In the genomic region with DNA sequence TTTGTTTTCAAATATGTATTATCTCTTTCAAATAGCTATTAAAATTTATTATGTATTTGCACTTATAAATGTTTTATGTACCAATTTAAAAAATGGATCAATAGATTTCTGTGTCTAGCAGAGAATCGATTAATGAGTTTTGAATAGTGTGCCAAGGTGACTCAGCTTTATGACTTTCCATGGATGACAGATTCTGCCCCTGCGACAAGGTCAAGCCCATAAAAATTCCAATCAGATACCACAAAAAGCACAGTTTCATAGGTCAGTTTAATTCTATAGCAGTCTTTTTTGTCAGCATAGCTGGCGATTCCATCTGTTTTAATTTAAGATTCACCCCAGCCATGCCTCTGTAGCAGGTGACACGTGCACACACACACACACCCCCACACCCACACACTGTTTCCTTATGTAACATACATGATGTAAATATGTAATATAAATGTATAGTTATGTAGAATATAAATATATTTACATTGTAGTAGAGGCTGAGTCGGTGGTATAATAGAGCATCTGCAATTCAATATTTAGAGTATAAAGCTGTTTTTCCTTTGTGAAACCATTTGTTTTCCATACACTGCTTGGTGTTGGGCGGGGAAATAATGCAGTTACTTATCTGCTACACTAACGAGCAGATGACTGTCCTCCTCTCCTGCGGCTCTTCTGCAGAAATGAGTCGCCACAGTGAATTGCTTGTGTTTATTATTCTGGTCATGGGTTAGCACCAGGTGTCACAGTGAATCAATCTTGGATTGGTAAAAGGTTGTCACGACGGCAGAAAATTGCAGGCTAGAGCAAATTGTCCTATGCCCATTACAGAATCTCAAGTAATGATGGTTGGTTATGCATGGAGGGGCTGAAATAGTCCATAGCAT, we compare ENCODE assay signal across 1 cellular context.
TF ChIP-seq lines count a peak whose summit lies in the region.

No MANE protein-coding gene starts in this region.

TF ChIP-seq in SK-N-SH, 30 proteins besides CTCF, POLR2A, EP300 and RAD21 (continued from another document):
- TF ChIP-seq, protein P1, sequence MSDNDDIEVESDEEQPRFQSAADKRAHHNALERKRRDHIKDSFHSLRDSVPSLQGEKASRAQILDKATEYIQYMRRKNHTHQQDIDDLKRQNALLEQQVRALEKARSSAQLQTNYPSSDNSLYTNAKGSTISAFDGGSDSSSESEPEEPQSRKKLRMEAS (IDR thresholded peaks at IDR 0.05; ENCODE audit: low read depth): no peak
- TF ChIP-seq, protein P2, sequence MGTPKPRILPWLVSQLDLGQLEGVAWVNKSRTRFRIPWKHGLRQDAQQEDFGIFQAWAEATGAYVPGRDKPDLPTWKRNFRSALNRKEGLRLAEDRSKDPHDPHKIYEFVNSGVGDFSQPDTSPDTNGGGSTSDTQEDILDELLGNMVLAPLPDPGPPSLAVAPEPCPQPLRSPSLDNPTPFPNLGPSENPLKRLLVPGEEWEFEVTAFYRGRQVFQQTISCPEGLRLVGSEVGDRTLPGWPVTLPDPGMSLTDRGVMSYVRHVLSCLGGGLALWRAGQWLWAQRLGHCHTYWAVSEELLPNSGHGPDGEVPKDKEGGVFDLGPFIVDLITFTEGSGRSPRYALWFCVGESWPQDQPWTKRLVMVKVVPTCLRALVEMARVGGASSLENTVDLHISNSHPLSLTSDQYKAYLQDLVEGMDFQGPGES (IDR thresholded peaks at IDR 0.05; ENCODE audit: low read depth, low read length): no peak
- TF ChIP-seq, protein P3, sequence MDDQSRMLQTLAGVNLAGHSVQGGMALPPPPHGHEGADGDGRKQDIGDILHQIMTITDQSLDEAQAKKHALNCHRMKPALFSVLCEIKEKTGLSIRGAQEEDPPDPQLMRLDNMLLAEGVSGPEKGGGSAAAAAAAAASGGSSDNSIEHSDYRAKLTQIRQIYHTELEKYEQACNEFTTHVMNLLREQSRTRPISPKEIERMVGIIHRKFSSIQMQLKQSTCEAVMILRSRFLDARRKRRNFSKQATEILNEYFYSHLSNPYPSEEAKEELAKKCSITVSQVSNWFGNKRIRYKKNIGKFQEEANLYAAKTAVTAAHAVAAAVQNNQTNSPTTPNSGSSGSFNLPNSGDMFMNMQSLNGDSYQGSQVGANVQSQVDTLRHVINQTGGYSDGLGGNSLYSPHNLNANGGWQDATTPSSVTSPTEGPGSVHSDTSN (IDR thresholded peaks at IDR 0.05): peak; percentile 78
- TF ChIP-seq, protein P4, sequence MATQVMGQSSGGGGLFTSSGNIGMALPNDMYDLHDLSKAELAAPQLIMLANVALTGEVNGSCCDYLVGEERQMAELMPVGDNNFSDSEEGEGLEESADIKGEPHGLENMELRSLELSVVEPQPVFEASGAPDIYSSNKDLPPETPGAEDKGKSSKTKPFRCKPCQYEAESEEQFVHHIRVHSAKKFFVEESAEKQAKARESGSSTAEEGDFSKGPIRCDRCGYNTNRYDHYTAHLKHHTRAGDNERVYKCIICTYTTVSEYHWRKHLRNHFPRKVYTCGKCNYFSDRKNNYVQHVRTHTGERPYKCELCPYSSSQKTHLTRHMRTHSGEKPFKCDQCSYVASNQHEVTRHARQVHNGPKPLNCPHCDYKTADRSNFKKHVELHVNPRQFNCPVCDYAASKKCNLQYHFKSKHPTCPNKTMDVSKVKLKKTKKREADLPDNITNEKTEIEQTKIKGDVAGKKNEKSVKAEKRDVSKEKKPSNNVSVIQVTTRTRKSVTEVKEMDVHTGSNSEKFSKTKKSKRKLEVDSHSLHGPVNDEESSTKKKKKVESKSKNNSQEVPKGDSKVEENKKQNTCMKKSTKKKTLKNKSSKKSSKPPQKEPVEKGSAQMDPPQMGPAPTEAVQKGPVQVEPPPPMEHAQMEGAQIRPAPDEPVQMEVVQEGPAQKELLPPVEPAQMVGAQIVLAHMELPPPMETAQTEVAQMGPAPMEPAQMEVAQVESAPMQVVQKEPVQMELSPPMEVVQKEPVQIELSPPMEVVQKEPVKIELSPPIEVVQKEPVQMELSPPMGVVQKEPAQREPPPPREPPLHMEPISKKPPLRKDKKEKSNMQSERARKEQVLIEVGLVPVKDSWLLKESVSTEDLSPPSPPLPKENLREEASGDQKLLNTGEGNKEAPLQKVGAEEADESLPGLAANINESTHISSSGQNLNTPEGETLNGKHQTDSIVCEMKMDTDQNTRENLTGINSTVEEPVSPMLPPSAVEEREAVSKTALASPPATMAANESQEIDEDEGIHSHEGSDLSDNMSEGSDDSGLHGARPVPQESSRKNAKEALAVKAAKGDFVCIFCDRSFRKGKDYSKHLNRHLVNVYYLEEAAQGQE (IDR thresholded peaks at IDR 0.05; ENCODE audit: low read depth, low read length): no peak
- no peak for TF ChIP-seq RXRA (IDR thresholded peaks at IDR 0.05; ENCODE audit: borderline replicate concordance, low read depth)
- peak; percentile 84 for TF ChIP-seq MXI1 (IDR thresholded peaks at IDR 0.05; ENCODE audit: low read depth, low read length)
- no peak for TF ChIP-seq MEF2A (IDR thresholded peaks at IDR 0.05; ENCODE audit: borderline replicate concordance, low read depth)
- TF ChIP-seq TCF12 (IDR thresholded peaks at IDR 0.05): peak; percentile 51
- TF ChIP-seq NFIC (IDR thresholded peaks at IDR 0.05; ENCODE audit: borderline replicate concordance): peak; percentile 45; the same call in 1 of the 2 replicates
- TF ChIP-seq, protein P5, sequence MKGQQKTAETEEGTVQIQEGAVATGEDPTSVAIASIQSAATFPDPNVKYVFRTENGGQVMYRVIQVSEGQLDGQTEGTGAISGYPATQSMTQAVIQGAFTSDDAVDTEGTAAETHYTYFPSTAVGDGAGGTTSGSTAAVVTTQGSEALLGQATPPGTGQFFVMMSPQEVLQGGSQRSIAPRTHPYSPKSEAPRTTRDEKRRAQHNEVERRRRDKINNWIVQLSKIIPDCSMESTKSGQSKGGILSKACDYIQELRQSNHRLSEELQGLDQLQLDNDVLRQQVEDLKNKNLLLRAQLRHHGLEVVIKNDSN (IDR thresholded peaks at IDR 0.05; ENCODE audit: borderline replicate concordance, low read depth): no peak
